8 cellular contexts compared by ENCODE assay signal in the genomic region with DNA sequence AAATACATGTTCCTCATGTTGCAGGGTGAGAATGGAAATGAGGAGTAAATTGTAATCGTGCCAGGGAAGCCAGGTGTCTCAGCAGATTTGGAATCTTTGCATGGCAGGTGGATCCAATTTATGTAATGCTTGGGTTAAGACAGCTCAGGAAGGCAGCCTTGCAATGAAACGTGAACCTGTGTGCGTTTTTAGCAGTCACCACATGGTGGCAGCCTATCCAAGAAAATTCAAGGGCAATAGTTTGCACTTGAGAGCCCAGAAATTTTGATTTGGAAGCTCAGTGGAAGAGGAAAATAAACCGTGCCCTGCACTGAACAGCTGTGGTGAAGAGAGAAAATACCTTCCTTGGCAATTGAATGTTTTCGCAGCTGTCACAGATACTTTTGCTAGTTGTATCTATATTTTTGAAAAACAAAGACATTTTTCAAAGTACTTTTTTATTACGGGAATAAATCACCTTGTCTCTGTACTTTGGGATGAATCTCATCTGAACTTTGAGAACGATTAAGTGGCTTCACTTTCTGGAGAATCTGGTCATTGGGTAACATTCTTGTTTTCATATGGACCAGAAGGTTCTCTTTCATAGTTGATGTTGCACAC. TPM values are rescaled to one million over a fixed set of nuclear protein-coding genes. Genes with fewer than 3 reads are reported as not detected.
DNase-seq lines count a peak whose midpoint lies in the region; ATAC-seq and TF ChIP-seq lines count a peak whose summit lies in the region.

No MANE protein-coding gene starts in this region.

- no peak overlapping the region for H3K4ac ChIP-seq in neuronal stem cell (ENCODE audit: low read length)

- TF ChIP-seq CTCF in OCI-LY3 (IDR thresholded peaks at IDR 0.05; ENCODE audit: low read depth, low read length) (peak; percentile 71), suprapubic skin (IDR thresholded peaks at IDR 0.05) (peak; percentile 57 to 76)

- TF ChIP-seq EP300 in suprapubic skin (IDR thresholded peaks at IDR 0.05) = no peak

- H3K18ac ChIP-seq in neuronal stem cell (ENCODE audit: low read length) = no peak overlapping the region

- H4K91ac ChIP-seq in neuronal stem cell (ENCODE audit: low read depth, low read length, poor library complexity) = no peak overlapping the region

- H3K4me1 ChIP-seq in OCI-LY3 (ENCODE audit: low read length) (peaks cover 11% of the 10 kb centered on the region), neuronal stem cell (ENCODE audit: control insufficient read depth in 2 of 2, insufficient read depth in 1 of 2, low read depth in 1 of 2, low read length in 2 of 2) (no peaks in the 10 kb centered on the region), suprapubic skin (peaks cover 6% of the 10 kb centered on the region)

- no peaks in the 10 kb centered on the region for H3K79me1 ChIP-seq in neuronal stem cell (ENCODE audit: low read depth, low read length)

- no peak overlapping the region for H2BK12ac ChIP-seq in neuronal stem cell (ENCODE audit: low read length)

- no peak overlapping the region for H3K23ac ChIP-seq in neuronal stem cell (ENCODE audit: low read depth, low read length, poor library complexity)

- no peak overlapping the region for H3K4me3 ChIP-seq in OCI-LY3 (ENCODE audit: low read length)
- no peak overlapping the region for H3K4me3 ChIP-seq in neuronal stem cell (ENCODE audit: low read length in 2 of 2)
- no peak overlapping the region for H3K4me3 ChIP-seq in suprapubic skin

- no peaks in the 10 kb centered on the region for H3K9me3 ChIP-seq in OCI-LY3 (ENCODE audit: insufficient read depth, low read length)
- H3K9me3 ChIP-seq in neuronal stem cell (replicated peaks in 1 of 2; ENCODE audit: control insufficient read depth in 2 of 2, insufficient read depth in 1 of 2, low read depth in 1 of 2, low read length in 2 of 2) = no peaks in the 10 kb centered on the region
- H3K9me3 ChIP-seq in suprapubic skin = no peaks in the 10 kb centered on the region

- H3K4me3 Mint-ChIP-seq in activated T-cell treated with anti-CD3 and anti-CD28 coated beads, Interleukin-2, amount 50 U/mL, for 4 hours = no peak overlapping the region

- H3K4me2 ChIP-seq in OCI-LY3 (ENCODE audit: low read length) (no peak overlapping the region), neuronal stem cell (ENCODE audit: insufficient read depth, low read length, poor library complexity, severe bottlenecking) (no peak overlapping the region)

- no peak overlapping the region for H2AK5ac ChIP-seq in neuronal stem cell (ENCODE audit: low read depth, low read length)

- H3K36me3 Mint-ChIP-seq in activated T-cell treated with anti-CD3 and anti-CD28 coated beads, Interleukin-2, amount 50 U/mL, for 4 hours (ENCODE audit: insufficient read depth) = peaks cover 38% of the 10 kb centered on the region

- H2BK15ac ChIP-seq in neuronal stem cell (ENCODE audit: low read length) = no peak overlapping the region

- TF ChIP-seq POLR2A in suprapubic skin (IDR thresholded peaks at IDR 0.05) = no peak

- H3K9ac ChIP-seq in OCI-LY3 (ENCODE audit: low read length) (no peak overlapping the region), neuronal stem cell (ENCODE audit: low read depth, low read length, poor library complexity) (no peak overlapping the region)

- H4K8ac ChIP-seq in neuronal stem cell (ENCODE audit: low read depth, low read length) = no peak overlapping the region

- H2BK120ac ChIP-seq in neuronal stem cell (ENCODE audit: low read depth, low read length) = no peak overlapping the region

- no peaks in the 10 kb centered on the region; the same call in 1 of the 2 replicates for H4K20me1 ChIP-seq in OCI-LY3 (ENCODE audit: insufficient read depth, low read length)

- peaks cover 26% of the 10 kb centered on the region for H3K4me1 Mint-ChIP-seq in activated T-cell treated with anti-CD3 and anti-CD28 coated beads, Interleukin-2, amount 50 U/mL, for 4 hours (ENCODE audit: low read depth)

- peak; percentile 53 to 62 for ATAC-seq in activated T-cell treated with anti-CD3 and anti-CD28 coated beads, Interleukin-2, amount 50 U/mL, for 4 hours

- DNase-seq in activated gamma-delta T cell treated with Interleukin-2 at 50 U/mL for 16 hours = peak; percentile 48
- DNase-seq in activated gamma-delta T cell (lab: John Stamatoyannopoulos, UW) = no peak
- DNase-seq in HT1080 (ENCODE audit: low read depth) = peak; percentile 67
- peak; percentile 46 for DNase-seq in activated T-cell treated with anti-CD3 and anti-CD28 coated beads, Interleukin-2, amount 50 U/mL, for 4 hours
- peak; percentile 90 for DNase-seq in fibroblast of peridontal ligament (ENCODE audit: extremely low read depth)
- DNase-seq in neuronal stem cell (ENCODE audit: low spot score) = peak; percentile 48
- peak; percentile 80 for DNase-seq in suprapubic skin (ENCODE audit: low spot score in 2 of 2)

- H3K36me3 ChIP-seq in OCI-LY3 (replicated peaks; ENCODE audit: low read depth, low read length) = peaks cover 13% of the 10 kb centered on the region
- peaks cover 18 to 78% of the 10 kb centered on the region in 2 donors for H3K36me3 ChIP-seq in neuronal stem cell (replicated peaks in 1 of 2; ENCODE audit: control insufficient read depth in 2 of 2, insufficient read depth in 2 of 2, low read length in 2 of 2)
- no peaks in the 10 kb centered on the region for H3K36me3 ChIP-seq in suprapubic skin

- H3K27ac ChIP-seq in OCI-LY3 (ENCODE audit: low read length) (no peak overlapping the region), neuronal stem cell (replicated peaks; ENCODE audit: low read length) (no peak overlapping the region), suprapubic skin (no peak overlapping the region)

- no peak overlapping the region for H2AFZ ChIP-seq in OCI-LY3 (ENCODE audit: low read depth, low read length)
- no peak overlapping the region for H2AFZ ChIP-seq in neuronal stem cell (ENCODE audit: low read length)

- no peaks in the 10 kb centered on the region for H3K9me3 Mint-ChIP-seq in activated T-cell treated with anti-CD3 and anti-CD28 coated beads, Interleukin-2, amount 50 U/mL, for 4 hours

- H3K79me2 ChIP-seq in OCI-LY3 (ENCODE audit: low read length) = no peaks in the 10 kb centered on the region

- H3K14ac ChIP-seq in neuronal stem cell (ENCODE audit: low read length) = no peak overlapping the region

- no CpG with 5 or more reads among the region's 7 CpGs for WGBS in neuronal stem cell (ENCODE audit: extremely low coverage in 2 of 2, insufficient read length in 2 of 2, insufficient replicate concordance in 1 of 2), 2 donors
- 19% methylated on average over 7 of the region's 7 CpGs for WGBS in suprapubic skin

- no peak overlapping the region for H2BK5ac ChIP-seq in neuronal stem cell (ENCODE audit: low read length)

- H3K27me3 Mint-ChIP-seq in activated T-cell treated with anti-CD3 and anti-CD28 coated beads, Interleukin-2, amount 50 U/mL, for 4 hours (ENCODE audit: low read depth) = no peaks in the 10 kb centered on the region

- H3K27me3 ChIP-seq in OCI-LY3 (ENCODE audit: low read depth, low read length) = no peaks in the 10 kb centered on the region
- H3K27me3 ChIP-seq in neuronal stem cell (ENCODE audit: control insufficient read depth in 3 of 3, insufficient read depth in 3 of 3, low read depth in 1 of 3, low read length in 3 of 3) = no peaks in the 10 kb centered on the region
- H3K27me3 ChIP-seq in suprapubic skin = no peaks in the 10 kb centered on the region

RNA-seq across cellular contexts. Expression of gene MTHFD1L, which starts 26.5 kb away (rescaled TPM):
- total RNA-seq in HT1080 (2014; rRNA removed; shearing (Covaris generic)) = 44.6 and 65.7 TPM in 2 replicates
- 114 and 138 TPM in 2 replicates for polyA plus RNA-seq in HT1080 (2015; cell fraction: cytosol; rRNA removed)
- 124 and 160 TPM in 2 replicates for polyA plus RNA-seq in HT1080 (2015; cell fraction: nucleus; rRNA removed)
- total RNA-seq in activated T-cell treated with anti-CD3 and anti-CD28 coated beads, Interleukin-2, amount 50 U/mL, for 4 hours = 100 to 1,000 TPM; 170 to 193 (median 190) TPM
- 18.4 TPM for polyA plus RNA-seq in neuronal stem cell (2013, experiment 1 of 2)
- polyA plus RNA-seq in neuronal stem cell (2013, experiment 2 of 2) = 17.5 TPM
- total RNA-seq in suprapubic skin = 1 to 10 TPM; 3.0 to 9.4 (median 5.2) TPM
